ENCODE assay signal across 8 cellular contexts in the genomic region with DNA sequence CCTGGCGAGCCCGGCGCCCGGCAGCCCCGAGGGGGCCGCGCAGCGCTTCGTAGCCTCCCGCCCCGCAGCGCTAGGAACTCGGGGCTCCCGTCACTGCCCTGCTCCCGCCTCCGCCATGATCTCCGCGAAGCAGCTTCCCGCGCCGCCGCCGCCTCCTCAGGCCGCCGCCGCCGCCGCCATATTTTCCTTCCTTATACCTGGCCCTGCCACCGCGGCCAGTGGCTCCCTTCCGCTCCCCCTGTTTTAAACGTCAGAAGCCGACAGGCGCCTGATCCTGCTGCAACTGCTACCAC. TPM values are rescaled to one million over a fixed set of nuclear protein-coding genes. Genes with fewer than 3 reads are reported as not detected.
DNase-seq lines count a peak whose midpoint lies in the region; ATAC-seq, FAIRE-seq and TF ChIP-seq lines count a peak whose summit lies in the region.

No MANE protein-coding gene starts in this region.

- H3K4me3 ChIP-seq in BE2C (ENCODE audit: low read depth, low read length) (peak overlapping the region; percentile 69), right cardiac atrium (ENCODE audit: low read length) (peak overlapping the region; percentile 93), small intestine (ENCODE audit: low read depth in 1 of 2, low read length in 2 of 2) (peak overlapping the region; percentile 93 to 98)

- no peaks in the 10 kb centered on the region for H3K27me3 ChIP-seq in BE2C
- no peaks in the 10 kb centered on the region for H3K27me3 ChIP-seq in right cardiac atrium (ENCODE audit: control insufficient read depth, insufficient read depth)
- no peaks in the 10 kb centered on the region for H3K27me3 ChIP-seq in small intestine (ENCODE audit: control insufficient read depth in 2 of 2, insufficient read depth in 2 of 2, low read length in 2 of 2)

- H3K36me3 ChIP-seq in BE2C (peaks cover 27% of the 10 kb centered on the region), small intestine (ENCODE audit: control insufficient read depth in 2 of 2, insufficient read depth in 2 of 2, low read length in 2 of 2) (peaks cover 0 to 2% of the 10 kb centered on the region in 2 donors)

- H3K27me3 Mint-ChIP-seq in activated CD8-positive, alpha-beta T cell treated with anti-CD3 and anti-CD28 coated beads for 36 hours: no peaks in the 10 kb centered on the region

- H3K4me1 Mint-ChIP-seq in activated CD8-positive, alpha-beta T cell treated with anti-CD3 and anti-CD28 coated beads for 36 hours (ENCODE audit: low read depth): peaks cover 21% of the 10 kb centered on the region

- DNase-seq in BE2C (no peak), right cardiac atrium (no peak), small intestine (no peak), NCI-H1436 treated with DMSO at 0.1 percent for 48 hours (lab: John Stamatoyannopoulos, UW) (no peak), HK-2 (ENCODE audit: unreplicated experiment) (no peak)
- DNase-seq in activated CD8-positive, alpha-beta T cell treated with anti-CD3 and anti-CD28 coated beads for 36 hours: no peak

- FAIRE-seq in small intestine (lab: Jason Lieb, UNC): no peak

- H3K36me3 Mint-ChIP-seq in activated CD8-positive, alpha-beta T cell treated with anti-CD3 and anti-CD28 coated beads for 36 hours (ENCODE audit: low read depth): peaks cover 39% of the 10 kb centered on the region

- CTCF ChIA-PET in activated CD8-positive, alpha-beta T cell treated with anti-CD3 and anti-CD28 coated beads for 36 hours (lab: Charles Lee): interaction anchor here (1.0 to 2.6 kb wide), 4 partner anchors 9 to 487 kb away, joined by 3 to 8 read pairs (median 4); no protein-coding TSS in a partner anchor

- 1% methylated on average over 34 of the region's 34 CpGs for WGBS in right cardiac atrium
- 0% methylated on average over 10 to 34 of the region's 34 CpGs for WGBS in small intestine, 3 donors

- no peaks in the 10 kb centered on the region for H3K9me3 Mint-ChIP-seq in activated CD8-positive, alpha-beta T cell treated with anti-CD3 and anti-CD28 coated beads for 36 hours

- H3K4me1 ChIP-seq in BE2C: no peaks in the 10 kb centered on the region
- peaks cover 4% of the 10 kb centered on the region for H3K4me1 ChIP-seq in right cardiac atrium (ENCODE audit: control insufficient read depth, insufficient read depth, low read length)
- H3K4me1 ChIP-seq in small intestine (ENCODE audit: control insufficient read depth in 2 of 2, insufficient read depth in 1 of 2, low read depth in 1 of 2, low read length in 1 of 2): peaks cover 2 to 11% of the 10 kb centered on the region in 2 donors

- H3K4me3 Mint-ChIP-seq in activated CD8-positive, alpha-beta T cell treated with anti-CD3 and anti-CD28 coated beads for 36 hours: peak overlapping the region; percentile 95

- H3K27ac ChIP-seq in right cardiac atrium (ENCODE audit: low read length): peak overlapping the region; percentile 98
- peak overlapping the region; percentile 98 to 99 for H3K27ac ChIP-seq in small intestine (ENCODE audit: low read depth in 1 of 2, low read length in 1 of 2)

- intact Hi-C loops in activated CD8-positive, alpha-beta T cell treated with anti-CD3 and anti-CD28 coated beads for 36 hours (cut with micrococcal nuclease): no loop called here
- intact Hi-C loops in right cardiac atrium (cut with DNase I): no loop called here

- H3K27ac Mint-ChIP-seq in activated CD8-positive, alpha-beta T cell treated with anti-CD3 and anti-CD28 coated beads for 36 hours: peak overlapping the region; percentile 100

- H3K9me3 ChIP-seq in BE2C (no peaks in the 10 kb centered on the region), right cardiac atrium (ENCODE audit: control insufficient read depth, low read length) (no peaks in the 10 kb centered on the region), small intestine (ENCODE audit: control insufficient read depth, low read depth) (no peaks in the 10 kb centered on the region)

- no peak for TF ChIP-seq CTCF in BE2C (IDR thresholded peaks at IDR 0.05; ENCODE audit: low read depth, low read length)
- TF ChIP-seq CTCF in activated CD8-positive, alpha-beta T cell treated with anti-CD3 and anti-CD28 coated beads for 36 hours (IDR thresholded peaks at IDR 0.05): no peak

- peak; percentile 20 for ATAC-seq in GM19043 (IDR thresholded peaks at IDR 0.05; ENCODE audit: low read depth, unreplicated experiment)
- ATAC-seq in HG03280 (IDR thresholded peaks at IDR 0.05; ENCODE audit: unreplicated experiment): peak; percentile 30
- ATAC-seq in activated CD8-positive, alpha-beta T cell treated with anti-CD3 and anti-CD28 coated beads for 36 hours: peak; percentile 31
- ATAC-seq in right cardiac atrium: peak; percentile 38 to 40

- POLR2A ChIA-PET in activated CD8-positive, alpha-beta T cell treated with anti-CD3 and anti-CD28 coated beads for 36 hours (lab: Charles Lee): interaction anchor here (0.6 to 2.2 kb wide), 29 partner anchors 9 to 487 kb away, joined by 3 to 18 read pairs (median 4); partner anchors contain the start of gene CCDC88C

RNA-seq across cellular contexts. Expression of gene PPP4R3A, which starts 0.3 kb away (rescaled TPM):
- polyA plus RNA-seq in BE2C (2012; ENCODE audit: insufficient read depth, insufficient read length, low read depth): 82.5 TPM
- total RNA-seq in activated CD8-positive, alpha-beta T cell treated with anti-CD3 and anti-CD28 coated beads for 36 hours: 100 to 1,000 TPM; 106 to 111 TPM
- total RNA-seq in right cardiac atrium: 10 to 100 TPM; 44.7 to 48.0 (median 47.1) TPM
- polyA plus RNA-seq in right cardiac atrium: 42.4 TPM
- 10 to 100 TPM; 55.9 to 78.5 (median 57.5) TPM for polyA plus RNA-seq in small intestine
